Comparison of ENCODE assay signal across 1 cellular context in genomic region chr3:72903004-72903403, GRCh38.
TF ChIP-seq lines count a peak whose summit lies in the region.

No MANE protein-coding gene starts in this region.

TF ChIP-seq in HepG2, 621 proteins besides CTCF, POLR2A, EP300 and RAD21 (continued from another document and continues in another):
- TF ChIP-seq ZHX2 (IDR thresholded peaks at IDR 0.05; ENCODE audit: low read depth), result no peak
- TF ChIP-seq ZHX2 (CRISPR knock-in tag; IDR thresholded peaks at IDR 0.05; ENCODE audit: borderline replicate concordance), result no peak
- TF ChIP-seq, protein P1, sequence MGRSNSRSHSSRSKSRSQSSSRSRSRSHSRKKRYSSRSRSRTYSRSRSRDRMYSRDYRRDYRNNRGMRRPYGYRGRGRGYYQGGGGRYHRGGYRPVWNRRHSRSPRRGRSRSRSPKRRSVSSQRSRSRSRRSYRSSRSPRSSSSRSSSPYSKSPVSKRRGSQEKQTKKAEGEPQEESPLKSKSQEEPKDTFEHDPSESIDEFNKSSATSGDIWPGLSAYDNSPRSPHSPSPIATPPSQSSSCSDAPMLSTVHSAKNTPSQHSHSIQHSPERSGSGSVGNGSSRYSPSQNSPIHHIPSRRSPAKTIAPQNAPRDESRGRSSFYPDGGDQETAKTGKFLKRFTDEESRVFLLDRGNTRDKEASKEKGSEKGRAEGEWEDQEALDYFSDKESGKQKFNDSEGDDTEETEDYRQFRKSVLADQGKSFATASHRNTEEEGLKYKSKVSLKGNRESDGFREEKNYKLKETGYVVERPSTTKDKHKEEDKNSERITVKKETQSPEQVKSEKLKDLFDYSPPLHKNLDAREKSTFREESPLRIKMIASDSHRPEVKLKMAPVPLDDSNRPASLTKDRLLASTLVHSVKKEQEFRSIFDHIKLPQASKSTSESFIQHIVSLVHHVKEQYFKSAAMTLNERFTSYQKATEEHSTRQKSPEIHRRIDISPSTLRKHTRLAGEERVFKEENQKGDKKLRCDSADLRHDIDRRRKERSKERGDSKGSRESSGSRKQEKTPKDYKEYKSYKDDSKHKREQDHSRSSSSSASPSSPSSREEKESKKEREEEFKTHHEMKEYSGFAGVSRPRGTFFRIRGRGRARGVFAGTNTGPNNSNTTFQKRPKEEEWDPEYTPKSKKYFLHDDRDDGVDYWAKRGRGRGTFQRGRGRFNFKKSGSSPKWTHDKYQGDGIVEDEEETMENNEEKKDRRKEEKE (IDR thresholded peaks at IDR 0.05), result no peak
- peak; percentile 69 for TF ChIP-seq FOXP1 (IDR thresholded peaks at IDR 0.05)
- peak; percentile 88 for TF ChIP-seq FOXP1 (CRISPR knock-in tag; IDR thresholded peaks at IDR 0.05)
- no peak for TF ChIP-seq ZMAT3 (CRISPR knock-in tag; conservative IDR thresholded peaks at IDR 0.05)
- TF ChIP-seq, protein P2, sequence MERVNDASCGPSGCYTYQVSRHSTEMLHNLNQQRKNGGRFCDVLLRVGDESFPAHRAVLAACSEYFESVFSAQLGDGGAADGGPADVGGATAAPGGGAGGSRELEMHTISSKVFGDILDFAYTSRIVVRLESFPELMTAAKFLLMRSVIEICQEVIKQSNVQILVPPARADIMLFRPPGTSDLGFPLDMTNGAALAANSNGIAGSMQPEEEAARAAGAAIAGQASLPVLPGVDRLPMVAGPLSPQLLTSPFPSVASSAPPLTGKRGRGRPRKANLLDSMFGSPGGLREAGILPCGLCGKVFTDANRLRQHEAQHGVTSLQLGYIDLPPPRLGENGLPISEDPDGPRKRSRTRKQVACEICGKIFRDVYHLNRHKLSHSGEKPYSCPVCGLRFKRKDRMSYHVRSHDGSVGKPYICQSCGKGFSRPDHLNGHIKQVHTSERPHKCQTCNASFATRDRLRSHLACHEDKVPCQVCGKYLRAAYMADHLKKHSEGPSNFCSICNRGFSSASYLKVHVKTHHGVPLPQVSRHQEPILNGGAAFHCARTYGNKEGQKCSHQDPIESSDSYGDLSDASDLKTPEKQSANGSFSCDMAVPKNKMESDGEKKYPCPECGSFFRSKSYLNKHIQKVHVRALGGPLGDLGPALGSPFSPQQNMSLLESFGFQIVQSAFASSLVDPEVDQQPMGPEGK (CRISPR knock-in tag; IDR thresholded peaks at IDR 0.05), result no peak
- TF ChIP-seq ZNF562 (CRISPR knock-in tag; IDR thresholded peaks at IDR 0.05; ENCODE audit: borderline replicate concordance), result no peak
- no peak for TF ChIP-seq THAP9 (CRISPR knock-in tag; IDR thresholded peaks at IDR 0.05; ENCODE audit: borderline replicate concordance)
- no peak for TF ChIP-seq ATF1 (CRISPR knock-in tag; IDR thresholded peaks at IDR 0.05)
- no peak for TF ChIP-seq SETDB1 (CRISPR knock-in tag; IDR thresholded peaks at IDR 0.05; ENCODE audit: borderline replicate concordance)
- no peak for TF ChIP-seq MEIS1 (CRISPR knock-in tag; IDR thresholded peaks at IDR 0.05; ENCODE audit: borderline replicate concordance)
- TF ChIP-seq POLR2G (IDR thresholded peaks at IDR 0.05; ENCODE audit: low read depth, low read length), result no peak
- TF ChIP-seq GRHL1 (CRISPR knock-in tag; conservative IDR thresholded peaks at IDR 0.05), result no peak
- TF ChIP-seq EED (CRISPR knock-in tag; IDR thresholded peaks at IDR 0.05), result no peak
- TF ChIP-seq KLF13 (CRISPR knock-in tag; IDR thresholded peaks at IDR 0.05), result no peak
- TF ChIP-seq GZF1 (CRISPR knock-in tag; IDR thresholded peaks at IDR 0.05), result no peak
- no peak for TF ChIP-seq MED13 (CRISPR knock-in tag; IDR thresholded peaks at IDR 0.05)
- no peak for TF ChIP-seq DDIT3 (CRISPR knock-in tag; IDR thresholded peaks at IDR 0.05)
- no peak for TF ChIP-seq MAFK (conservative IDR thresholded peaks at IDR 0.05 in 1 of 2, IDR thresholded peaks at IDR 0.05 in 1 of 2; ENCODE audit: low read length in 2 of 2)
- TF ChIP-seq U2AF1 (optimal IDR thresholded peaks at IDR 0.05; ENCODE audit: low read depth, low read length), result no peak
- no peak for TF ChIP-seq ZNF292 (CRISPR knock-in tag; IDR thresholded peaks at IDR 0.05; ENCODE audit: borderline replicate concordance, low read depth)
- TF ChIP-seq, protein P3, sequence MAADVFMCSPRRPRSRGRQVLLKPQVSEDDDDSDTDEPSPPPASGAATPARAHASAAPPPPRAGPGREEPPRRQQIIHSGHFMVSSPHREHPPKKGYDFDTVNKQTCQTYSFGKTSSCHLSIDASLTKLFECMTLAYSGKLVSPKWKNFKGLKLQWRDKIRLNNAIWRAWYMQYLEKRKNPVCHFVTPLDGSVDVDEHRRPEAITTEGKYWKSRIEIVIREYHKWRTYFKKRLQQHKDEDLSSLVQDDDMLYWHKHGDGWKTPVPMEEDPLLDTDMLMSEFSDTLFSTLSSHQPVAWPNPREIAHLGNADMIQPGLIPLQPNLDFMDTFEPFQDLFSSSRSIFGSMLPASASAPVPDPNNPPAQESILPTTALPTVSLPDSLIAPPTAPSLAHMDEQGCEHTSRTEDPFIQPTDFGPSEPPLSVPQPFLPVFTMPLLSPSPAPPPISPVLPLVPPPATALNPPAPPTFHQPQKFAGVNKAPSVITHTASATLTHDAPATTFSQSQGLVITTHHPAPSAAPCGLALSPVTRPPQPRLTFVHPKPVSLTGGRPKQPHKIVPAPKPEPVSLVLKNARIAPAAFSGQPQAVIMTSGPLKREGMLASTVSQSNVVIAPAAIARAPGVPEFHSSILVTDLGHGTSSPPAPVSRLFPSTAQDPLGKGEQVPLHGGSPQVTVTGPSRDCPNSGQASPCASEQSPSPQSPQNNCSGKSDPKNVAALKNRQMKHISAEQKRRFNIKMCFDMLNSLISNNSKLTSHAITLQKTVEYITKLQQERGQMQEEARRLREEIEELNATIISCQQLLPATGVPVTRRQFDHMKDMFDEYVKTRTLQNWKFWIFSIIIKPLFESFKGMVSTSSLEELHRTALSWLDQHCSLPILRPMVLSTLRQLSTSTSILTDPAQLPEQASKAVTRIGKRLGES (CRISPR knock-in tag; IDR thresholded peaks at IDR 0.05; ENCODE audit: borderline replicate concordance), result no peak
- no peak for TF ChIP-seq ZBTB8A (CRISPR knock-in tag; IDR thresholded peaks at IDR 0.05; ENCODE audit: borderline replicate concordance, low read depth)
- TF ChIP-seq SNRNP70 (IDR thresholded peaks at IDR 0.05; ENCODE audit: low read depth, low read length), result no peak
- TF ChIP-seq KMT2A (CRISPR knock-in tag; IDR thresholded peaks at IDR 0.05), result no peak
- TF ChIP-seq ZNF878 (CRISPR knock-in tag; IDR thresholded peaks at IDR 0.05), result no peak
- TF ChIP-seq KLF11 (CRISPR knock-in tag; IDR thresholded peaks at IDR 0.05), result no peak
- no peak for TF ChIP-seq ATRX (CRISPR knock-in tag; IDR thresholded peaks at IDR 0.05; ENCODE audit: borderline replicate concordance)
- TF ChIP-seq, protein P4, sequence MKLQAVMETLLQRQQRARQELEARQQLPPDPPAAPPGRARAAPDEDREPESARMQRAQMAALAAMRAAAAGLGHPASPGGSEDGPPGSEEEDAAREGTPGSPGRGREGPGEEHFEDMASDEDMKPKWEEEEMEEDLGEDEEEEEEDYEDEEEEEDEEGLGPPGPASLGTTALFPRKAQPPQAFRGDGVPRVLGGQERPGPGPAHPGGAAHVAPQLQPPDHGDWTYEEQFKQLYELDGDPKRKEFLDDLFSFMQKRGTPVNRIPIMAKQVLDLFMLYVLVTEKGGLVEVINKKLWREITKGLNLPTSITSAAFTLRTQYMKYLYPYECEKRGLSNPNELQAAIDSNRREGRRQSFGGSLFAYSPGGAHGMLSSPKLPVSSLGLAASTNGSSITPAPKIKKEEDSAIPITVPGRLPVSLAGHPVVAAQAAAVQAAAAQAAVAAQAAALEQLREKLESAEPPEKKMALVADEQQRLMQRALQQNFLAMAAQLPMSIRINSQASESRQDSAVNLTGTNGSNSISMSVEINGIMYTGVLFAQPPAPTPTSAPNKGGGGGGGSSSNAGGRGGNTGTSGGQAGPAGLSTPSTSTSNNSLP (IDR thresholded peaks at IDR 0.05; ENCODE audit: low read depth, low read length), result no peak; the same call in 1 of the 2 replicates
- TF ChIP-seq HMG20A (CRISPR knock-in tag; IDR thresholded peaks at IDR 0.05; ENCODE audit: borderline replicate concordance), result peak; percentile 83; the same call in 1 of the 2 replicates
- TF ChIP-seq KLF16 (CRISPR knock-in tag; IDR thresholded peaks at IDR 0.05), result peak in 1 of 2 experiments; percentile 58; a peak in 1 of 4 replicates
- TF ChIP-seq MLX (CRISPR knock-in tag; IDR thresholded peaks at IDR 0.05), result no peak
- TF ChIP-seq, protein P5, sequence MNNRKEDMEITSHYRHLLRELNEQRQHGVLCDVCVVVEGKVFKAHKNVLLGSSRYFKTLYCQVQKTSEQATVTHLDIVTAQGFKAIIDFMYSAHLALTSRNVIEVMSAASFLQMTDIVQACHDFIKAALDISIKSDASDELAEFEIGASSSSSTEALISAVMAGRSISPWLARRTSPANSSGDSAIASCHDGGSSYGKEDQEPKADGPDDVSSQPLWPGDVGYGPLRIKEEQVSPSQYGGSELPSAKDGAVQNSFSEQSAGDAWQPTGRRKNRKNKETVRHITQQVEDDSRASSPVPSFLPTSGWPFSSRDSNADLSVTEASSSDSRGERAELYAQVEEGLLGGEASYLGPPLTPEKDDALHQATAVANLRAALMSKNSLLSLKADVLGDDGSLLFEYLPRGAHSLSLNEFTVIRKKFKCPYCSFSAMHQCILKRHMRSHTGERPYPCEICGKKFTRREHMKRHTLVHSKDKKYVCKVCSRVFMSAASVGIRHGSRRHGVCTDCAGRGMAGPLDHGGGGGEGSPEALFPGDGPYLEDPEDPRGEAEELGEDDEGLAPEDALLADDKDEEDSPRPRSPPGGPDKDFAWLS (CRISPR knock-in tag; IDR thresholded peaks at IDR 0.05; ENCODE audit: borderline replicate concordance), result no peak
- no peak for TF ChIP-seq GABPB1 (CRISPR knock-in tag; IDR thresholded peaks at IDR 0.05)
